Comparison of ENCODE assay signal across 28 cellular contexts in genomic region chr2:130760754-130761751, GRCh38. TPM values are rescaled to one million over a fixed set of nuclear protein-coding genes. Genes with fewer than 3 reads are reported as not detected.
"Had no signal": no experiment of that assay in that cellular context is flagged by ENCODE, and none has a peak within 500 bp of the region (broad histone marks: within the 10 kb centered on the region; RNA-seq: fewer than 3 reads in every experiment).

No MANE protein-coding gene starts in this region.

- H3K36me3 Mint-ChIP-seq: naive B cell, T-cell had no signal

- H3K4me1 ChIP-seq: lower lobe of right lung, prostate gland had no signal

- H3K27ac Mint-ChIP-seq: activated CD4-positive, alpha-beta T cell treated with anti-CD3 and anti-CD28 coated beads, Interleukin-2, amount 10 ng/mL, durations not matched to agents 7 days and 5 days; activated CD8-positive, alpha-beta T cell treated with anti-CD3 and anti-CD28 coated beads, Interleukin-2, amount 10 ng/mL, durations not matched to agents 7 days and 5 days; activated T-helper 1 cell treated with anti-CD3 and anti-CD28 coated beads, Interleukin-12 subunit alpha, Interleukin-12 subunit beta, Interleukin-2, Interleukin-4 antibody, amounts not matched to agents 30 ng/mL and 10 ng/mL and 1 ng/mL, durations not matched to agents 14 hours and 24 hours and 36 hours; naive B cell; stimulated activated naive CD8-positive, alpha-beta T cell treated with anti-CD3 and anti-CD28 coated beads, Interleukin-15, amount 100 ng/mL, for 72 hours; T-cell; T-helper 2 cell treated with Interferon-gamma antibody and Interleukin-4, amounts not matched to agents 5 μg/mL and 100 μg/mL, for 36 hours had no signal

- ATAC-seq: activated CD8-positive, alpha-beta T cell treated with anti-CD3 and anti-CD28 coated beads, Interleukin-2, amount 10 ng/mL, durations not matched to agents 7 days and 5 days; body of pancreas; gastroesophageal sphincter; lower lobe of right lung; stimulated activated naive CD8-positive, alpha-beta T cell treated with anti-CD3 and anti-CD28 coated beads, Interleukin-15, amount 100 ng/mL, for 72 hours had no signal

- H3K27ac ChIP-seq: body of pancreas, coronary artery, esophagus squamous epithelium, gastroesophageal sphincter, heart left ventricle, lower lobe of right lung, prostate gland, tibial artery had no signal

- H3K9me3 Mint-ChIP-seq: activated CD4-positive, alpha-beta T cell treated with anti-CD3 and anti-CD28 coated beads, Interleukin-2, amount 10 ng/mL, durations not matched to agents 7 days and 5 days; activated T-helper 1 cell treated with anti-CD3 and anti-CD28 coated beads, Interleukin-12 subunit alpha, Interleukin-12 subunit beta, Interleukin-2, Interleukin-4 antibody, amounts not matched to agents 30 ng/mL and 10 ng/mL and 1 ng/mL, durations not matched to agents 14 hours and 24 hours and 36 hours; neural crest cell; stimulated activated naive CD8-positive, alpha-beta T cell treated with anti-CD3 and anti-CD28 coated beads, Interleukin-15, amount 100 ng/mL, for 72 hours; T-cell; T-helper 2 cell treated with Interferon-gamma antibody and Interleukin-4, amounts not matched to agents 5 μg/mL and 100 μg/mL, for 36 hours had no signal

- H3K4me3 ChIP-seq: body of pancreas, coronary artery, esophagus squamous epithelium, gastroesophageal sphincter, heart left ventricle, lower lobe of right lung, prostate gland, tibial artery had no signal

- H3K36me3 ChIP-seq: esophagus squamous epithelium, gastroesophageal sphincter, heart left ventricle, lower lobe of right lung, prostate gland, tibial artery had no signal

- FAIRE-seq: keratinocyte, TTC549 had no signal

- DNase-seq: activated CD4-positive, alpha-beta T cell treated with anti-CD3 and anti-CD28 coated beads, Interleukin-2, amount 10 ng/mL, durations not matched to agents 7 days and 5 days; activated CD4-positive, CD25-positive, alpha-beta regulatory T cell treated with anti-CD3 and anti-CD28 coated beads, Interleukin-2, amount 50 U/mL, for 72 hours; activated CD8-positive, alpha-beta T cell treated with anti-CD3 and anti-CD28 coated beads, Interleukin-2, amount 10 ng/mL, durations not matched to agents 7 days and 5 days; activated gamma-delta T cell; activated naive CD4-positive, alpha-beta T cell treated with anti-CD3 and anti-CD28 coated beads, Interleukin-2, amount 50 U/mL, for 16 hours; esophagus squamous epithelium; heart left ventricle; lower lobe of right lung; mesendoderm; naive B cell; stimulated activated CD4-positive, alpha-beta T cell treated with anti-CD3 and anti-CD28 coated beads, Interleukin-1b, Interleukin-23, amount 100 ng/mL, for 48 hours; stimulated activated naive CD8-positive, alpha-beta T cell treated with anti-CD3 and anti-CD28 coated beads, Interleukin-15, amount 100 ng/mL, for 72 hours; T-cell; tibial artery; WERI-Rb-1 had no signal

- H3K27me3 ChIP-seq: body of pancreas had no signal

- H3K9me3 ChIP-seq: body of pancreas, esophagus squamous epithelium, gastroesophageal sphincter, heart left ventricle, lower lobe of right lung, prostate gland, tibial artery had no signal

RNA-seq across cellular contexts. Expression of gene AMER3, which starts 5.7 kb away (rescaled TPM):
- total RNA-seq: activated CD4-positive, alpha-beta T cell treated with anti-CD3 and anti-CD28 coated beads, Interleukin-2, amount 10 ng/mL, durations not matched to agents 7 days and 5 days; activated CD8-positive, alpha-beta T cell treated with anti-CD3 and anti-CD28 coated beads, Interleukin-2, amount 10 ng/mL, durations not matched to agents 7 days and 5 days; activated T-helper 1 cell treated with anti-CD3 and anti-CD28 coated beads, Interleukin-12 subunit alpha, Interleukin-12 subunit beta, Interleukin-2, Interleukin-4 antibody, amounts not matched to agents 30 ng/mL and 10 ng/mL and 1 ng/mL, durations not matched to agents 14 hours and 24 hours and 36 hours; esophagus squamous epithelium; heart left ventricle; lower lobe of right lung; omental fat pad; skeletal muscle tissue; T-cell had no signal
- polyA plus RNA-seq: heart left ventricle, keratinocyte had no signal

RNA-seq across cellular contexts. Expression of gene GPR148, which starts 32.2 kb away (rescaled TPM):
- total RNA-seq: activated CD4-positive, alpha-beta T cell treated with anti-CD3 and anti-CD28 coated beads, Interleukin-2, amount 10 ng/mL, durations not matched to agents 7 days and 5 days; activated CD8-positive, alpha-beta T cell treated with anti-CD3 and anti-CD28 coated beads, Interleukin-2, amount 10 ng/mL, durations not matched to agents 7 days and 5 days; activated T-helper 1 cell treated with anti-CD3 and anti-CD28 coated beads, Interleukin-12 subunit alpha, Interleukin-12 subunit beta, Interleukin-2, Interleukin-4 antibody, amounts not matched to agents 30 ng/mL and 10 ng/mL and 1 ng/mL, durations not matched to agents 14 hours and 24 hours and 36 hours; body of pancreas; esophagus squamous epithelium; gastroesophageal sphincter; heart left ventricle; lower lobe of right lung; mucosa of gallbladder; neural crest cell; omental fat pad; prostate gland; skeletal muscle tissue; T-cell; urinary bladder had no signal
- polyA plus RNA-seq: heart left ventricle, keratinocyte, urinary bladder had no signal
